14 cellular contexts compared by ENCODE assay signal in genomic region chr2:10406491-10406890, GRCh38. TPM values are rescaled to one million over a fixed set of nuclear protein-coding genes. Genes with fewer than 3 reads are reported as not detected.
DNase-seq lines count a peak whose midpoint lies in the region; ATAC-seq, FAIRE-seq and TF ChIP-seq lines count a peak whose summit lies in the region.
"Had no signal": no experiment of that assay in that cellular context is flagged by ENCODE, and none has a peak within 500 bp of the region (broad histone marks: within the 10 kb centered on the region; RNA-seq: fewer than 3 reads in every experiment).

No MANE protein-coding gene starts in this region.

- H3K9ac ChIP-seq in GM23248 = peak overlapping the region; percentile 72; the same call in 1 of the 2 replicates
- H3K9ac ChIP-seq: parathyroid adenoma had no signal

- H3K4me3 ChIP-seq in GM23248 (no peak overlapping the region), RWPE2 (ENCODE audit: severe bottlenecking) (no peak overlapping the region)

- no peaks in the 10 kb centered on the region for H3K9me2 ChIP-seq in GM23248 (ENCODE audit: insufficient read depth)

- H3K9me3 Mint-ChIP-seq in stimulated activated effector memory CD8-positive, alpha-beta T cell treated with anti-CD3 and anti-CD28 coated beads, Interleukin-12 subunit alpha, Interleukin-12 subunit beta, amount 100 ng/mL, for 72 hours = no peaks in the 10 kb centered on the region
- H3K9me3 Mint-ChIP-seq: effector memory CD8-positive, alpha-beta T cell had no signal

- peak overlapping the region; percentile 88 for H3K27ac ChIP-seq in GM23248
- H3K27ac ChIP-seq in RWPE2 (ENCODE audit: poor library complexity, severe bottlenecking) = peak overlapping the region; percentile 95
- H3K27ac ChIP-seq in foreskin keratinocyte = peak overlapping the region; percentile 91
- H3K27ac ChIP-seq: parathyroid adenoma had no signal

- in situ Hi-C loops in GM23248 (cut with MboI) = no loop called here

- H3K36me3 Mint-ChIP-seq in stimulated activated effector memory CD8-positive, alpha-beta T cell treated with anti-CD3 and anti-CD28 coated beads, Interleukin-12 subunit alpha, Interleukin-12 subunit beta, amount 100 ng/mL, for 72 hours = peaks cover 76% of the 10 kb centered on the region
- H3K36me3 Mint-ChIP-seq: activated CD8-positive, alpha-beta memory T cell treated with anti-CD3 and anti-CD28 coated beads, Interleukin-2, amount 10 ng/mL, durations not matched to agents 7 days and 5 days had no signal

- H3K4me3 Mint-ChIP-seq in stimulated activated effector memory CD8-positive, alpha-beta T cell treated with anti-CD3 and anti-CD28 coated beads, Interleukin-12 subunit alpha, Interleukin-12 subunit beta, amount 100 ng/mL, for 72 hours = no peak overlapping the region
- H3K4me3 Mint-ChIP-seq: activated CD8-positive, alpha-beta memory T cell treated with anti-CD3 and anti-CD28 coated beads, Interleukin-2, amount 10 ng/mL, durations not matched to agents 7 days and 5 days had no signal

- H3K79me2 ChIP-seq in GM23248 (ENCODE audit: insufficient read depth) = no peaks in the 10 kb centered on the region
- H3K79me2 ChIP-seq: parathyroid adenoma had no signal

- no peaks in the 10 kb centered on the region for H3K27me3 ChIP-seq in GM23248 (replicated peaks; ENCODE audit: insufficient read depth)
- H3K27me3 ChIP-seq in RWPE2 (ENCODE audit: insufficient read depth, poor library complexity, severe bottlenecking) = no peaks in the 10 kb centered on the region
- no peaks in the 10 kb centered on the region for H3K27me3 ChIP-seq in foreskin keratinocyte

- H3F3A ChIP-seq in GM23248 (ENCODE audit: insufficient read depth) = peaks cover 54% of the 10 kb centered on the region

- H4K20me1 ChIP-seq in GM23248 (ENCODE audit: insufficient read depth) = no peaks in the 10 kb centered on the region

- no peaks in the 10 kb centered on the region for H3K9me3 ChIP-seq in GM23248 (ENCODE audit: low read depth)
- no peaks in the 10 kb centered on the region for H3K9me3 ChIP-seq in RWPE2 (ENCODE audit: severe bottlenecking)

- DNase-seq in GM23248 (no peak), RWPE2 (ENCODE audit: low spot score) (no peak), foreskin keratinocyte (peak in 1 of 2 donors; percentile 6), left lobe of liver (ENCODE audit: low spot score) (no peak), NCI-H1930 (lab: John Stamatoyannopoulos, UW) (no peak), urothelium cell line (ENCODE audit: low spot score) (no peak)
- no peak for DNase-seq in stimulated activated effector memory CD8-positive, alpha-beta T cell treated with anti-CD3 and anti-CD28 coated beads, Interleukin-12 subunit alpha, Interleukin-12 subunit beta, amount 100 ng/mL, for 72 hours (ENCODE audit: low spot score in 2 of 2)
- DNase-seq: activated CD8-positive, alpha-beta memory T cell treated with anti-CD3 and anti-CD28 coated beads, Interleukin-2, amount 10 ng/mL, durations not matched to agents 7 days and 5 days; effector memory CD8-positive, alpha-beta T cell; glutamatergic neuron; NCI-H226; stimulated activated CD4-positive, alpha-beta T cell treated with anti-CD3 and anti-CD28 coated beads, Interleukin-4, amount 100 ng/mL, for 1 hour; stimulated activated naive CD4-positive, alpha-beta T cell treated with Interleukin-2 at 50 U/mL for 16 hours had no signal

- TF ChIP-seq CTCF in RWPE2 (IDR thresholded peaks at IDR 0.05; ENCODE audit: poor library complexity, severe bottlenecking) = no peak
- no peak for TF ChIP-seq CTCF in foreskin keratinocyte (conservative IDR thresholded peaks at IDR 0.05)

- peaks cover 55% of the 10 kb centered on the region for H3K4me1 Mint-ChIP-seq in stimulated activated effector memory CD8-positive, alpha-beta T cell treated with anti-CD3 and anti-CD28 coated beads, Interleukin-12 subunit alpha, Interleukin-12 subunit beta, amount 100 ng/mL, for 72 hours

- WGBS in GM23248 (ENCODE audit: low coverage in 1 of 2, low lambda C conversion rate in 2 of 2, missing lambda C conversion rate in 2 of 2), 2 experiments = 77 to 84% methylated on average over 14 of the region's 14 CpGs

- no peak for ATAC-seq in RWPE2 (ENCODE audit: low read depth)
- no peak for ATAC-seq in foreskin keratinocyte
- no peak for ATAC-seq in stimulated activated effector memory CD8-positive, alpha-beta T cell treated with anti-CD3 and anti-CD28 coated beads, Interleukin-12 subunit alpha, Interleukin-12 subunit beta, amount 100 ng/mL, for 72 hours
- no peak for ATAC-seq in left lobe of liver
- ATAC-seq: activated CD8-positive, alpha-beta memory T cell treated with anti-CD3 and anti-CD28 coated beads, Interleukin-2, amount 10 ng/mL, durations not matched to agents 7 days and 5 days; effector memory CD8-positive, alpha-beta T cell had no signal

- H3K4me1 ChIP-seq in GM23248 (ENCODE audit: insufficient read depth) (peaks cover 64% of the 10 kb centered on the region), RWPE2 (ENCODE audit: insufficient read depth, poor library complexity, severe bottlenecking) (peaks cover 56% of the 10 kb centered on the region), foreskin keratinocyte (peaks cover 47% of the 10 kb centered on the region)

- H3K36me3 ChIP-seq in GM23248 (ENCODE audit: low read depth) (no peaks in the 10 kb centered on the region), RWPE2 (ENCODE audit: low read depth) (no peaks in the 10 kb centered on the region)

- FAIRE-seq in urothelium cell line (lab: Jason Lieb, UNC) = no peak

- H2AFZ ChIP-seq in GM23248 = no peak overlapping the region
- H2AFZ ChIP-seq: parathyroid adenoma had no signal

- peak overlapping the region; percentile 64 for H3K27ac Mint-ChIP-seq in stimulated activated effector memory CD8-positive, alpha-beta T cell treated with anti-CD3 and anti-CD28 coated beads, Interleukin-12 subunit alpha, Interleukin-12 subunit beta, amount 100 ng/mL, for 72 hours
- H3K27ac Mint-ChIP-seq: activated CD8-positive, alpha-beta memory T cell treated with anti-CD3 and anti-CD28 coated beads, Interleukin-2, amount 10 ng/mL, durations not matched to agents 7 days and 5 days had no signal

- no peak overlapping the region for H3K4me2 ChIP-seq in GM23248 (ENCODE audit: unreplicated experiment)

RNA-seq across cellular contexts. Expression of gene ODC1, which starts 41.6 kb away (rescaled TPM):
- total RNA-seq in GM23248 (2014; rRNA removed; shearing (Covaris generic)) = 106 and 114 TPM in 2 replicates
- polyA plus RNA-seq in GM23248 (2016; fragmentation: Nextera tagmentation; extraction: Ambion mirVana) (58.3 and 61.5 TPM in 2 replicates), foreskin keratinocyte (171 and 184 TPM in 2 replicates)
- total RNA-seq in foreskin keratinocyte (207 and 211 TPM in 2 replicates), left lobe of liver (16.2 TPM)
